Comparison of ENCODE assay signal across 4 cellular contexts in genomic region chr20:43420913-43421312, GRCh38. TPM values are rescaled to one million over a fixed set of nuclear protein-coding genes. Genes with fewer than 3 reads are reported as not detected.
DNase-seq lines count a peak whose midpoint lies in the region; ATAC-seq, FAIRE-seq and TF ChIP-seq lines count a peak whose summit lies in the region.
"Not testable (repeated sequence)": the region's sequence is repeated elsewhere in the genome, so short reads cannot be mapped to it uniquely, and the experiment has no call there.

No MANE protein-coding gene starts in this region.

- not testable (repeated sequence) for H3K4me1 ChIP-seq in K562 (replicated peaks in 1 of 2; ENCODE audit: control insufficient read depth in 2 of 2, insufficient read depth in 2 of 2, low read length in 2 of 2); esophagus muscularis mucosa; HepG2 (ENCODE audit: insufficient read depth, low read length)

- H3K9me1 ChIP-seq in K562 (ENCODE audit: control insufficient read depth, insufficient read depth, low read length) = not testable (repeated sequence)

- 2% methylated on average over 7 of the region's 7 CpGs for WGBS in K562 (ENCODE audit: insufficient coverage, low coverage, missing lambda C conversion rate)
- WGBS in esophagus muscularis mucosa = 87% methylated on average over 7 of the region's 7 CpGs
- 13% methylated on average over 7 of the region's 7 CpGs for WGBS in HepG2 (ENCODE audit: low lambda C conversion rate)

- POLR2A ChIA-PET in K562 (lab: Yijun Ruan, JAX) = interaction anchor here (1.4 kb wide), 1 partner anchor 9 kb away, joined by 4 read pairs; no protein-coding TSS in a partner anchor
- POLR2A ChIA-PET in HepG2 (lab: Yijun Ruan, JAX) = not testable (repeated sequence)

- not testable (repeated sequence) for H3K36me3 ChIP-seq in K562 (ENCODE audit: control insufficient read depth, insufficient read depth, low read length); esophagus muscularis mucosa; HepG2 (replicated peaks in 1 of 2; ENCODE audit: control insufficient read depth in 1 of 2, insufficient read depth in 2 of 2, low read length in 2 of 2)

- intact Hi-C loops in K562 (cut with micrococcal nuclease); esophagus muscularis mucosa (cut with DNase I); HepG2 (cut with micrococcal nuclease; ENCODE audit: unreplicated experiment): not testable (repeated sequence)

- not testable (repeated sequence) for H3K79me2 ChIP-seq in K562 (ENCODE audit: control insufficient read depth, insufficient read depth, low read length); HepG2 (ENCODE audit: insufficient read depth, low read length)

- not testable (repeated sequence) for H3K27me3 ChIP-seq in K562 (ENCODE audit: control insufficient read depth in 2 of 2, insufficient read depth in 2 of 2, low read length in 2 of 2); HepG2 (ENCODE audit: control insufficient read depth in 1 of 2, insufficient read depth in 2 of 2, low read length in 2 of 2)
- peaks cover 0 to 21% (median 2%) of the 10 kb centered on the region in 4 donors for H3K27me3 ChIP-seq in esophagus muscularis mucosa

- BruUV-seq in K562 (replicated peaks; lab: Mats Ljungman, UMichigan); HepG2 (replicated peaks; lab: Mats Ljungman, UMichigan): not testable (repeated sequence)

- not testable (repeated sequence) for H4K20me1 ChIP-seq in K562 (replicated peaks; ENCODE audit: control insufficient read depth, insufficient read depth, low read length); HepG2 (ENCODE audit: insufficient read depth, low read length)

- TF ChIP-seq CTCF in K562 (IDR thresholded peaks at IDR 0.05 in 2 of 3, conservative IDR thresholded peaks at IDR 0.05 in 1 of 3; ENCODE audit: insufficient read depth in 2 of 3, low read depth in 1 of 3, low read length in 3 of 3); esophagus muscularis mucosa (IDR thresholded peaks at IDR 0.05); HepG2 (CRISPR knock-in tag; IDR thresholded peaks at IDR 0.05): not testable (repeated sequence)

- H3K9ac ChIP-seq in K562 (ENCODE audit: insufficient read depth in 1 of 2, low read depth in 2 of 2, low read length in 2 of 2); HepG2 (ENCODE audit: insufficient read depth, low read depth, low read length): not testable (repeated sequence)

- H3K4me2 ChIP-seq in K562 (ENCODE audit: insufficient read depth, low read length); HepG2 (ENCODE audit: low read depth, low read length): not testable (repeated sequence)

- H3K4me3 ChIP-seq in K562; esophagus muscularis mucosa; HepG2 (replicated peaks in 1 of 3; ENCODE audit: insufficient read depth in 1 of 3, low read depth in 2 of 3, low read length in 3 of 3): not testable (repeated sequence)

- not testable (repeated sequence) for H3K9me3 ChIP-seq in K562 (replicated peaks; ENCODE audit: control insufficient read depth, insufficient read depth, low read depth, low read length)
- H3K9me3 ChIP-seq in esophagus muscularis mucosa (peaks cover 0 to 38% (median 26%) of the 10 kb centered on the region in 4 donors), HepG2 (ENCODE audit: low read length) (peaks cover 34% of the 10 kb centered on the region)

- not testable (repeated sequence) for TF ChIP-seq POLR2A in K562 (conservative IDR thresholded peaks at IDR 0.05); esophagus muscularis mucosa (IDR thresholded peaks at IDR 0.05; ENCODE audit: low read depth); HepG2 (IDR thresholded peaks at IDR 0.05; ENCODE audit: insufficient read depth in 1 of 2, low read depth in 2 of 2, low read length in 2 of 2)

- not testable (repeated sequence) for H3K27ac ChIP-seq in K562 (ENCODE audit: extremely low read depth, low read depth, low read length); esophagus muscularis mucosa (replicated peaks in 1 of 4); HepG2 (ENCODE audit: extremely low read length, insufficient read depth, low read length)

- CTCF ChIA-PET in K562 (lab: Yijun Ruan, JAX; ENCODE audit: low intra/inter-chr PET ratio); HepG2 (lab: Yijun Ruan, JAX; ENCODE audit: low intra/inter-chr PET ratio, low total read pairs): not testable (repeated sequence)

- not testable (repeated sequence) for H2AFZ ChIP-seq in K562 (ENCODE audit: low read depth, low read length); HepG2 (ENCODE audit: low read length)

- DNase-seq in HTR-8/SVneo (ENCODE audit: insufficient read length, low spot score); K562 (ENCODE audit: extremely low read depth in 1 of 4, low spot score in 3 of 4); HepG2 (ENCODE audit: low spot score): not testable (repeated sequence)
- DNase-seq in esophagus muscularis mucosa (ENCODE audit: extremely low spot score) = peak; percentile 19

- in situ Hi-C loops in K562 (cut with MboI); HepG2 (cut with HindIII; ENCODE audit: extremely low pct_ligation_motif_present, low pct_unique_long_range_greater_than_20kb): not testable (repeated sequence)

- not testable (repeated sequence) for TF ChIP-seq EP300 in K562 (IDR thresholded peaks at IDR 0.05; ENCODE audit: low read length); esophagus muscularis mucosa (IDR thresholded peaks at IDR 0.05); HepG2 (IDR thresholded peaks at IDR 0.05; ENCODE audit: low read depth in 2 of 2, low read length in 2 of 2); HepG2 (CRISPR knock-in tag; IDR thresholded peaks at IDR 0.05; ENCODE audit: borderline replicate concordance)

- ATAC-seq in K562, HepG2: not testable (repeated sequence)

- FAIRE-seq in HTR-8/SVneo (lab: Jason Lieb, UNC) = peak; percentile 65
- FAIRE-seq in K562 (lab: Jason Lieb, UNC); HepG2 (lab: Jason Lieb, UNC): not testable (repeated sequence)

- not testable (repeated sequence) for TF ChIP-seq RAD21 in K562 (CRISPR knock-in tag; conservative IDR thresholded peaks at IDR 0.05 in 1 of 2, IDR thresholded peaks at IDR 0.05 in 1 of 2); HepG2 (CRISPR knock-in tag; IDR thresholded peaks at IDR 0.05)

TF ChIP-seq in K562, 482 proteins besides CTCF, POLR2A, EP300 and RAD21:
- TF ChIP-seq ZNF431 (CRISPR knock-in tag; IDR thresholded peaks at IDR 0.05) = peak; percentile 88

RNA-seq across cellular contexts. Expression of gene SRSF6, which starts 36.8 kb away (rescaled TPM):
- 123 and 206 TPM in 2 replicates for total RNA-seq in K562 (2011; cell fraction: chromatin; rRNA removed; ENCODE audit: low replicate concordance)
- 65.5 and 74.5 TPM in 2 replicates for total RNA-seq in K562 (2011; cell fraction: nucleolus; rRNA removed)
- 119 and 180 TPM in 2 replicates for total RNA-seq in K562 (2011; cell fraction: nucleoplasm; rRNA removed)
- total RNA-seq in K562 (2014; rRNA removed) = 52.4 and 55.6 TPM in 2 replicates
- 73.1 and 81.5 TPM in 2 replicates for total RNA-seq in K562 (2014; rRNA removed; fragmentation: Illumina TruSeq; extraction: Trizol)
- 78.8 and 80.4 TPM in 2 replicates for total RNA-seq in K562 (2015; rRNA removed; fragmentation: Illumina TruSeq; extraction: Trizol)
- 140 and 141 TPM in 2 replicates for total RNA-seq in K562 (2021)
- polyA plus RNA-seq in K562 (2011; rRNA removed) = 86.1 and 138 TPM in 2 replicates
- polyA plus RNA-seq in K562 (2011; cell fraction: cytosol; rRNA removed) = 37.4 and 44.4 TPM in 2 replicates
- polyA plus RNA-seq in K562 (2011; cell fraction: nucleus; rRNA removed) = 287 and 290 TPM in 2 replicates
- polyA plus RNA-seq in K562 (2012) = 89.0 and 99.0 TPM in 2 replicates
- 101 and 117 TPM in 2 replicates for polyA plus RNA-seq in K562 (2014; fragmentation: Illumina TruSeq; extraction: Trizol)
- polyA plus RNA-seq in K562 (2014; fragmentation: Nextera tagmentation; extraction: Ambion mirVana) = 100 to 1,000 TPM; 148 to 165 TPM
- polyA plus RNA-seq in K562 (2014; rRNA removed) = 86.5 and 91.3 TPM in 2 replicates
- polyA minus RNA-seq in K562 (2011; rRNA and poly(A)+ RNA removed) = 119 and 177 TPM in 2 replicates
- 45.1 and 79.8 TPM in 2 replicates for polyA minus RNA-seq in K562 (2011; cell fraction: cytosol; rRNA and poly(A)+ RNA removed)
- 56.4 and 90.7 TPM in 2 replicates for polyA minus RNA-seq in K562 (2011; cell fraction: nucleus; rRNA and poly(A)+ RNA removed)
- 10 to 100 TPM; 22.4 to 46.1 (median 25.3) TPM for total RNA-seq in esophagus muscularis mucosa
- 184 and 194 TPM in 2 replicates for total RNA-seq in HepG2 (2016; rRNA removed; fragmentation: Illumina TruSeq; extraction: Trizol)
- 15.0 and 16.0 TPM in 2 replicates for total RNA-seq in HepG2 (2016; cell fraction: cytosol; rRNA removed; fragmentation: Illumina TruSeq; extraction: Trizol; ENCODE audit: low read depth)
- 174 and 198 TPM in 2 replicates for total RNA-seq in HepG2 (2016; cell fraction: insoluble cytoplasmic fraction; rRNA removed; fragmentation: Illumina TruSeq; extraction: Trizol)
- total RNA-seq in HepG2 (2016; cell fraction: membrane; rRNA removed; fragmentation: Illumina TruSeq; extraction: Trizol) = 47.5 and 54.5 TPM in 2 replicates
- 244 and 253 TPM in 2 replicates for total RNA-seq in HepG2 (2016; cell fraction: nucleus; rRNA removed; fragmentation: Illumina TruSeq; extraction: Trizol)
- polyA plus RNA-seq in HepG2 (2011; rRNA removed) = 151 and 156 TPM in 2 replicates
- 62.2 and 93.1 TPM in 2 replicates for polyA plus RNA-seq in HepG2 (2011; cell fraction: cytosol; rRNA removed)
- polyA plus RNA-seq in HepG2 (2011; cell fraction: nucleus; rRNA removed) = 386 and 421 TPM in 2 replicates
- 116 and 122 TPM in 2 replicates for polyA plus RNA-seq in HepG2 (2012)
- 13.9 and 17.6 TPM in 2 replicates for polyA plus RNA-seq in HepG2 (2016; cell fraction: cytosol; fragmentation: Illumina TruSeq; extraction: Trizol; ENCODE audit: low read depth)
- polyA plus RNA-seq in HepG2 (2016; cell fraction: insoluble cytoplasmic fraction; fragmentation: Illumina TruSeq; extraction: Trizol; ENCODE audit: low read depth) = 195 and 211 TPM in 2 replicates
- polyA plus RNA-seq in HepG2 (2016; cell fraction: membrane; fragmentation: Illumina TruSeq; extraction: Trizol; ENCODE audit: low read depth) = 30.9 and 36.1 TPM in 2 replicates
- polyA plus RNA-seq in HepG2 (2016; cell fraction: nucleus; fragmentation: Illumina TruSeq; extraction: Trizol; ENCODE audit: insufficient read depth, low read depth) = 597 and 599 TPM in 2 replicates
- 66.2 and 97.9 TPM in 2 replicates for polyA minus RNA-seq in HepG2 (2011; rRNA and poly(A)+ RNA removed; ENCODE audit: low replicate concordance)
- 39.1 and 45.4 TPM in 2 replicates for polyA minus RNA-seq in HepG2 (2011; cell fraction: cytosol; rRNA and poly(A)+ RNA removed)
- 358 and 382 TPM in 2 replicates for polyA minus RNA-seq in HepG2 (2011; cell fraction: nucleus; rRNA and poly(A)+ RNA removed)
